Comparison of ENCODE assay signal across 25 cellular contexts in the genomic region with DNA sequence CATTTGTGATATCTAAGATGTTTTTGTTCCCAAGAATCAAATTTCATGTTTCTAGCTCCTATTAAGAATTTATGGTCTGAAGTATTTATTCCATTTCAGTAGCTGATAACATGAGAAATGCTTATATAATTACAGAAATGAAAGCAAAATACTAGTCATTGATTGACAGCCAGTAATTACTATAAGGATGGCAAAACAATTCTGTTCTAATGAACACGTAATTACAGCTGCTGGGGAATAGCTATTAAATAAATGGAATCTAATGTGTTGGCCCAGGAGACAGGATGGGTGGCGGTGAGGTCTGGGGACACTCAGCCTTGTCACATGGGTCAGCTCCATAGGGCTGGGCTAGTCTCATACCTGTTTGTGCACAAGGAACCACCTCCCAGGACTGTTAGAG.
"Had no signal": no experiment of that assay in that cellular context is flagged by ENCODE, and none has a peak within 500 bp of the region (broad histone marks: within the 10 kb centered on the region; RNA-seq: fewer than 3 reads in every experiment).

No MANE protein-coding gene starts in this region.

- DNase-seq: activated CD4-positive, alpha-beta T cell treated with anti-CD3 and anti-CD28 coated beads for 48 hours; activated CD8-positive, alpha-beta T cell treated with anti-CD3 and anti-CD28 coated beads for 36 hours; activated gamma-delta T cell treated with Interleukin-2 at 50 U/mL for 16 hours; activated naive CD4-positive, alpha-beta T cell treated with anti-CD3 and anti-CD28 coated beads, Interleukin-2, amount 50 U/mL, for 16 hours; activated T-cell treated with anti-CD3 and anti-CD28 coated beads, Interleukin-2, amount 50 U/mL, for 4 hours; amniotic stem cell; brain microvascular endothelial cell; dorsolateral prefrontal cortex; effector memory CD4-positive, alpha-beta T cell; gastrocnemius medialis; glutamatergic neuron; islet precursor cell; left ventricle myocardium inferior; mesendoderm; natural killer cell; occipital lobe; psoas muscle; sigmoid colon; stimulated activated CD4-positive, alpha-beta T cell treated with anti-CD3 and anti-CD28 coated beads, Interleukin-15, amount 100 ng/mL, for 24 hours; stimulated activated CD4-positive, alpha-beta T cell treated with anti-CD3 and anti-CD28 coated beads, Interleukin-2, amount 100 ng/mL, for 24 hours; stimulated activated naive B cell treated with anti-CD40 and anti-IgM and Interleukin-4, amounts not matched to agents 10 μg/mL and 1 μg/mL and 100 μg/mL, for 72 hours; stomach; thyroid gland; upper lobe of left lung; WERI-Rb-1 had no signal
